9 cellular contexts compared by ENCODE assay signal in the genomic region with DNA sequence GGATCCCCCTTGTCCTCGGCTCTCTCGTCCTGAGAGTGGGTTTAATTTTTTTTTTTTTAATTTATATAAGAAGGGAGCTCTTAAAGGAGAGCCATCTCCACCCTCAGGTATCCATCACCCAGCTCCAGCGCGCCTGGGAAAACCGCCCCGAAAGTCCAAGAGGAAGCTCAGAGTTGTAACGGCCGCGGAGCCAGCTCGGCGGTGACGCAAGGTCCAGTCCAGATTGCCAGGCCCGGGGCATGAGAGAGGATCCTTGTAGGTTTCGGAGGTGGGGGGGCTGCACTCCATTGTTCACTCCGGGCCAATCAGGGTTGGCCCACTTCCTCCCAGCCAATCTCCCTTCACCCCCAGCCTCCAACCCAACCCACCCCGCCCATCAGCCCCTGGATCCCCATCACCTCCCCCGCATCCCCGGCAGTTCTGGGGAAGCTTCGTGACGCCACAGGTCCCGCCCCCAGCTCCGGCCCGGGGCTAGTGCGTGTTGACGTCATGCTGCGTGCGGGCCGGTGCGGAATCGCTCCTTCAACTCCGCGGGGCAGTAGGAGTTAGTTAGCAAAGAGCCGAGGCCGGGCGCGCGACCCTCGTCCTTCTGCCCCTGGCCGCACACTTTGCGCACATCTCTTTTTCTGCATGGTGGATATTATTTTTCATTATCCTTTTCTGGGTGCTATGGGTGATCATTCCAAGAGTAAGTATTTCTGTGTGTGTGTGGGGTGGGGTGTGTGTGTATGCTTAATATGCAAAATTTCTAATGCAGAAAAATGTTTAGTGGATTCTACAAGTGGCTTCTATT. TPM values are rescaled to one million over a fixed set of nuclear protein-coding genes. Genes with fewer than 3 reads are reported as not detected.
DNase-seq lines count a peak whose midpoint lies in the region; ATAC-seq and TF ChIP-seq lines count a peak whose summit lies in the region.
"Had no signal": no experiment of that assay in that cellular context is flagged by ENCODE, and none has a peak within 500 bp of the region (broad histone marks: within the 10 kb centered on the region; RNA-seq: fewer than 3 reads in every experiment).

Gene ISL2, plus strand, starts transcription at position 520 of the 793 bp plus-strand sequence. Its CDS starts 111 bp downstream, at position 631.

- H3K27me3 Mint-ChIP-seq in activated CD8-positive, alpha-beta T cell treated with anti-CD3 and anti-CD28 coated beads for 36 hours = peaks cover 71% of the 10 kb centered on the region
- H3K27me3 Mint-ChIP-seq in neural crest cell (ENCODE audit: low read depth) (peaks cover 89% of the 10 kb centered on the region), type B pancreatic cell (peaks cover 85% of the 10 kb centered on the region)

- TF ChIP-seq CTCF in activated CD8-positive, alpha-beta T cell treated with anti-CD3 and anti-CD28 coated beads for 36 hours (IDR thresholded peaks at IDR 0.05) = no peak
- TF ChIP-seq CTCF in fibroblast of villous mesenchyme (IDR thresholded peaks at IDR 0.05; ENCODE audit: insufficient read depth, low read depth, low read length) = no peak
- no peak for TF ChIP-seq CTCF in neural crest cell (conservative IDR thresholded peaks at IDR 0.05)
- TF ChIP-seq CTCF in type B pancreatic cell (conservative IDR thresholded peaks at IDR 0.05) = no peak

- H3K36me3 Mint-ChIP-seq in activated CD8-positive, alpha-beta T cell treated with anti-CD3 and anti-CD28 coated beads for 36 hours (ENCODE audit: low read depth) = no peaks in the 10 kb centered on the region
- H3K36me3 Mint-ChIP-seq in neural crest cell (ENCODE audit: low read depth) = no peaks in the 10 kb centered on the region
- H3K36me3 Mint-ChIP-seq in type B pancreatic cell = peaks cover 7% of the 10 kb centered on the region

- peak; percentile 97 for DNase-seq in NK-92 treated with Interleukin-12 subunit alpha and Interleukin-12 subunit beta, amount 100 ng/mL, for 24 hours (lab: John Stamatoyannopoulos, UW)
- DNase-seq in NK-92 (lab: John Stamatoyannopoulos, UW; ENCODE audit: unreplicated experiment) = no peak
- DNase-seq in NCI-H2227 (lab: John Stamatoyannopoulos, UW; ENCODE audit: unreplicated experiment) = peak; percentile 94
- DNase-seq in activated CD8-positive, alpha-beta T cell treated with anti-CD3 and anti-CD28 coated beads for 36 hours = peak; percentile 85
- peak; percentile 72 for DNase-seq in fibroblast of villous mesenchyme (ENCODE audit: low read depth)
- DNase-seq in neural crest cell (ENCODE audit: low read depth, low spot score) = peak; percentile 57
- peak; percentile 87 for DNase-seq in type B pancreatic cell (ENCODE audit: extremely low spot score, unreplicated experiment)
- DNase-seq: DND-41 had no signal

- peak within 1 kb of the TSS; percentile 66 for H3K4me3 Mint-ChIP-seq in activated CD8-positive, alpha-beta T cell treated with anti-CD3 and anti-CD28 coated beads for 36 hours
- H3K4me3 Mint-ChIP-seq in neural crest cell (peak within 1 kb of the TSS; percentile 77), type B pancreatic cell (peak within 1 kb of the TSS; percentile 82)

- intact Hi-C loops in activated CD8-positive, alpha-beta T cell treated with anti-CD3 and anti-CD28 coated beads for 36 hours (cut with micrococcal nuclease) = no loop called here

- peak within 1 kb of the TSS; percentile 48 for H3K4me3 ChIP-seq in fibroblast of villous mesenchyme (ENCODE audit: low read depth, low read length)

- peak; percentile 49 for ATAC-seq in HG02623 (IDR thresholded peaks at IDR 0.05; ENCODE audit: unreplicated experiment)
- peak; percentile 61 for ATAC-seq in activated CD8-positive, alpha-beta T cell treated with anti-CD3 and anti-CD28 coated beads for 36 hours

- POLR2A ChIA-PET in activated CD8-positive, alpha-beta T cell treated with anti-CD3 and anti-CD28 coated beads for 36 hours (lab: Charles Lee) = interaction anchor here (0.6 to 1.1 kb wide), 3 partner anchors 9 to 1053 kb away, joined by 3 to 4 read pairs (median 4); no protein-coding TSS in a partner anchor

- CTCF ChIA-PET in activated CD8-positive, alpha-beta T cell treated with anti-CD3 and anti-CD28 coated beads for 36 hours (lab: Charles Lee) = interaction anchor here (1.2 to 1.7 kb wide), 3 partner anchors 8 to 146 kb away, joined by 3 to 4 read pairs (median 4); no protein-coding TSS in a partner anchor

- peak within 1 kb of the TSS; percentile 14 for H3K27ac Mint-ChIP-seq in activated CD8-positive, alpha-beta T cell treated with anti-CD3 and anti-CD28 coated beads for 36 hours
- no peak within 1 kb of the TSS for H3K27ac Mint-ChIP-seq in neural crest cell (ENCODE audit: unreplicated experiment)
- peak within 1 kb of the TSS; percentile 79 for H3K27ac Mint-ChIP-seq in type B pancreatic cell

- no peaks in the 10 kb centered on the region for H3K9me3 Mint-ChIP-seq in activated CD8-positive, alpha-beta T cell treated with anti-CD3 and anti-CD28 coated beads for 36 hours
- no peaks in the 10 kb centered on the region for H3K9me3 Mint-ChIP-seq in neural crest cell
- H3K9me3 Mint-ChIP-seq in type B pancreatic cell = peaks cover 5% of the 10 kb centered on the region

- H3K4me1 Mint-ChIP-seq in activated CD8-positive, alpha-beta T cell treated with anti-CD3 and anti-CD28 coated beads for 36 hours (ENCODE audit: low read depth) = peaks cover 42% of the 10 kb centered on the region
- H3K4me1 Mint-ChIP-seq in neural crest cell = peaks cover 37% of the 10 kb centered on the region
- peaks cover 29% of the 10 kb centered on the region for H3K4me1 Mint-ChIP-seq in type B pancreatic cell (ENCODE audit: unreplicated experiment)

RNA-seq across cellular contexts. Expression of gene ISL2, which starts in this region (rescaled TPM):
- total RNA-seq in activated CD8-positive, alpha-beta T cell treated with anti-CD3 and anti-CD28 coated beads for 36 hours = under 1 TPM in 1 of 2 experiments, not detected in 1; 0.22 TPM
- total RNA-seq in fibroblast of villous mesenchyme (0.64 TPM in 1 of 2 replicates, not detected in the other), neural crest cell (0.25 TPM in 1 of 2 replicates, not detected in the other), type B pancreatic cell (ENCODE audit: low replicate concordance) (1.2 and 4.5 TPM in 2 replicates)

Comparison
In these comparisons a context has a peak if more than half of its experiments do, and no peak if none do; other contexts are left out.
1. Peak in DNase-seq and ATAC-seq in activated CD8-positive, alpha-beta T cell treated with anti-CD3 and anti-CD28 coated beads for 36 hours; RNA of the gene not detected or under 1 TPM.
2. Peak in DNase-seq and H3K4me3 ChIP-seq in fibroblast of villous mesenchyme; RNA of the gene not detected or under 1 TPM.
3. Peak in DNase-seq in neural crest cell; RNA of the gene not detected or under 1 TPM.